In genomic region chr7:231030-231857, GRCh38 we compare ENCODE assay signal across 15 cellular contexts. TPM values are rescaled to one million over a fixed set of nuclear protein-coding genes. Genes with fewer than 3 reads are reported as not detected.
DNase-seq lines count a peak whose midpoint lies in the region; ATAC-seq and TF ChIP-seq lines count a peak whose summit lies in the region.
"Had no signal": no experiment of that assay in that cellular context is flagged by ENCODE, and none has a peak within 500 bp of the region (broad histone marks: within the 10 kb centered on the region; RNA-seq: fewer than 3 reads in every experiment).

No MANE protein-coding gene starts in this region.

- H3K27me3 ChIP-seq in Peyer's patch = no peaks in the 10 kb centered on the region
- H3K27me3 ChIP-seq: right atrium auricular region had no signal

- peaks cover 0 to 57% (median 0%) of the 10 kb centered on the region in 4 donors for H3K4me1 ChIP-seq in Peyer's patch

- TF ChIP-seq CTCF in GM10248 (IDR thresholded peaks at IDR 0.05; ENCODE audit: control extremely low read depth, extremely low read depth, low read depth, missing control alignments) (peak; percentile 15), Peyer's patch (IDR thresholded peaks at IDR 0.05) (no peak), fibroblast of the aortic adventitia (IDR thresholded peaks at IDR 0.05; ENCODE audit: insufficient read depth, low read length) (peak; percentile 24), retinal pigment epithelial cell (conservative IDR thresholded peaks at IDR 0.05; ENCODE audit: low read depth, low read length) (peak; percentile 41)

- no peak for ATAC-seq in left colon

- DNase-seq in GM10248 (ENCODE audit: extremely low spot score) (no peak), Peyer's patch (no peak), fibroblast of the aortic adventitia (ENCODE audit: low read depth) (no peak), retinal pigment epithelial cell (ENCODE audit: low read depth) (no peak), left colon (no peak), NCI-H82 (lab: John Stamatoyannopoulos, UW) (no peak), HUDEP-2 (lab: John Stamatoyannopoulos, UW; ENCODE audit: unreplicated experiment in 76 of 76) (no peak)
- no peak for DNase-seq in activated effector memory CD4-positive, alpha-beta T cell treated with anti-CD3 and anti-CD28 coated beads, Interleukin-2, amount 50 U/mL, for 16 hours
- DNase-seq: DMS153; GOT3; MV-4-11; NCI-H774; stimulated activated CD8-positive, alpha-beta memory T cell treated with anti-CD3 and anti-CD28 coated beads, Interleukin-4, amount 100 ng/mL, for 48 hours; T-helper 9 cell had no signal

- CTCF ChIA-PET in GM10248 (lab: Yijun Ruan, JAX) = no interaction called here

- intact Hi-C loops in left colon (cut with DNase I, micrococcal nuclease) = no loop called here

- H3K36me3 ChIP-seq in Peyer's patch = peaks cover 0 to 6% (median 0%) of the 10 kb centered on the region in 3 donors
- H3K36me3 ChIP-seq: right atrium auricular region had no signal

- POLR2A ChIA-PET in GM10248 (lab: Yijun Ruan, JAX) = no interaction called here

- H3K9me3 ChIP-seq in Peyer's patch = no peaks in the 10 kb centered on the region
- H3K9me3 ChIP-seq: right atrium auricular region had no signal

- TF ChIP-seq POLR2A in Peyer's patch (IDR thresholded peaks at IDR 0.05) = no peak

- H3K27ac ChIP-seq in Peyer's patch = peak overlapping the region in 3 of 4 donors; percentile 39 to 89 (median 40)

- H3K4me3 ChIP-seq in Peyer's patch (no peak overlapping the region), fibroblast of the aortic adventitia (ENCODE audit: low read depth, low read length) (no peak overlapping the region), retinal pigment epithelial cell (ENCODE audit: low read length) (no peak overlapping the region)
- H3K4me3 ChIP-seq: right atrium auricular region had no signal

RNA-seq across cellular contexts. Expression of gene FAM20C, which starts 38.9 kb away (rescaled TPM):
- total RNA-seq in Peyer's patch = 10 to 100 TPM; 46.4 to 66.0 (median 53.8) TPM
- total RNA-seq in fibroblast of the aortic adventitia (ENCODE audit: low replicate concordance) = 18.2 and 55.5 TPM in 2 replicates
- total RNA-seq in left colon = 10 to 100 TPM; 11.3 to 16.9 TPM

RNA-seq across cellular contexts. Expression of gene FOXL3, which starts 58.7 kb away (rescaled TPM):
- total RNA-seq in Peyer's patch (not detected), fibroblast of the aortic adventitia (ENCODE audit: low replicate concordance) (not detected in 2 replicates), left colon (under 1 TPM in 1 of 2 donors, not detected in 1; 0.92 TPM)
- total RNA-seq: right atrium auricular region had no signal

Comparison
In these comparisons a context has a peak if more than half of its experiments do, and no peak if none do; other contexts are left out.
1. CTCF ChIP-seq: peak in GM10248 (single experiment), fibroblast of the aortic adventitia (single experiment) and retinal pigment epithelial cell (single experiment); none in Peyer's patch (0 of 6).